23 cellular contexts compared by ENCODE assay signal in genomic region chr1:116331523-116331922, GRCh38.
"Had no signal": no experiment of that assay in that cellular context is flagged by ENCODE, and none has a peak within 500 bp of the region (broad histone marks: within the 10 kb centered on the region; RNA-seq: fewer than 3 reads in every experiment).

No MANE protein-coding gene starts in this region.

- H3K27ac ChIP-seq: ascending aorta had no signal

- ATAC-seq: activated naive CD4-positive, alpha-beta T cell treated with anti-CD3 and anti-CD28 coated beads, Interleukin-2, amount 50 U/mL, for 72 hours; activated naive CD8-positive, alpha-beta T cell treated with anti-CD3 and anti-CD28 coated beads, Interleukin-2, amount 50 U/mL, for 24 hours; activated T-cell treated with anti-CD3 and anti-CD28 coated beads, Interleukin-2, amount 50 U/mL, for 4 hours; body of pancreas; PC-3 had no signal

- H3K4me3 Mint-ChIP-seq: activated CD4-positive, alpha-beta memory T cell treated with anti-CD3 and anti-CD28 coated beads for 36 hours; activated CD4-positive, alpha-beta T cell treated with anti-CD3 and anti-CD28 coated beads, Interleukin-2, amount 10 ng/mL, durations not matched to agents 7 days and 5 days; activated naive CD8-positive, alpha-beta T cell treated with anti-CD3 and anti-CD28 coated beads, Interleukin-2, amount 50 U/mL, for 24 hours; activated T-cell treated with anti-CD3 and anti-CD28 coated beads, Interleukin-2, amount 50 U/mL, for 4 hours; T-helper 1 cell treated with Interleukin-12 subunit alpha and Interleukin-12 subunit beta and Interleukin-4 antibody, amounts not matched to agents 30 μg/mL and 1 μg/mL, for 36 hours had no signal

- H3K36me3 ChIP-seq: ascending aorta had no signal

- H3K27me3 Mint-ChIP-seq: activated CD4-positive, alpha-beta memory T cell treated with anti-CD3 and anti-CD28 coated beads for 36 hours; activated CD4-positive, alpha-beta T cell treated with anti-CD3 and anti-CD28 coated beads, Interleukin-2, amount 10 ng/mL, durations not matched to agents 7 days and 5 days; activated naive CD8-positive, alpha-beta T cell treated with anti-CD3 and anti-CD28 coated beads, Interleukin-2, amount 50 U/mL, for 24 hours had no signal

- H3K4me1 ChIP-seq: ascending aorta had no signal

- H3K9me3 ChIP-seq: ascending aorta, body of pancreas had no signal

- H3K9me3 Mint-ChIP-seq: activated CD4-positive, alpha-beta memory T cell treated with anti-CD3 and anti-CD28 coated beads for 36 hours; activated CD4-positive, alpha-beta T cell treated with anti-CD3 and anti-CD28 coated beads, Interleukin-2, amount 10 ng/mL, durations not matched to agents 7 days and 5 days; activated naive CD4-positive, alpha-beta T cell treated with anti-CD3 and anti-CD28 coated beads, Interleukin-2, amount 50 U/mL, for 72 hours; activated naive CD8-positive, alpha-beta T cell treated with anti-CD3 and anti-CD28 coated beads, Interleukin-2, amount 50 U/mL, for 24 hours; activated T-cell treated with anti-CD3 and anti-CD28 coated beads, Interleukin-2, amount 50 U/mL, for 4 hours; T-helper 1 cell treated with Interleukin-12 subunit alpha and Interleukin-12 subunit beta and Interleukin-4 antibody, amounts not matched to agents 30 μg/mL and 1 μg/mL, for 36 hours had no signal

- H3K4me3 ChIP-seq: ascending aorta, body of pancreas had no signal

- H3K27me3 ChIP-seq: ascending aorta, body of pancreas had no signal

- H3K36me3 Mint-ChIP-seq: activated CD4-positive, alpha-beta memory T cell treated with anti-CD3 and anti-CD28 coated beads for 36 hours had no signal

- H3K27ac Mint-ChIP-seq: activated CD4-positive, alpha-beta memory T cell treated with anti-CD3 and anti-CD28 coated beads for 36 hours; activated naive CD4-positive, alpha-beta T cell treated with anti-CD3 and anti-CD28 coated beads, Interleukin-2, amount 50 U/mL, for 72 hours; activated naive CD8-positive, alpha-beta T cell treated with anti-CD3 and anti-CD28 coated beads, Interleukin-2, amount 50 U/mL, for 24 hours; T-helper 1 cell treated with Interleukin-12 subunit alpha and Interleukin-12 subunit beta and Interleukin-4 antibody, amounts not matched to agents 30 μg/mL and 1 μg/mL, for 36 hours had no signal

- DNase-seq: activated CD4-positive, alpha-beta memory T cell treated with anti-CD3 and anti-CD28 coated beads for 36 hours; activated CD4-positive, alpha-beta T cell treated with anti-CD3 and anti-CD28 coated beads, Interleukin-2, amount 10 ng/mL, durations not matched to agents 7 days and 5 days; activated CD4-positive, CD25-positive, alpha-beta regulatory T cell; activated CD8-positive, alpha-beta memory T cell treated with anti-CD3 and anti-CD28 coated beads for 24 hours; activated effector memory CD4-positive, alpha-beta T cell treated with anti-CD3 and anti-CD28 coated beads, Interleukin-2, amount 50 U/mL, for 16 hours; activated naive CD4-positive, alpha-beta T cell treated with Interleukin-2 at 50 U/mL for 16 hours; activated naive CD8-positive, alpha-beta T cell treated with anti-CD3 and anti-CD28 coated beads, Interleukin-2, amount 50 U/mL, for 24 hours; activated T-cell treated with anti-CD3 and anti-CD28 coated beads, Interleukin-2, amount 50 U/mL, for 4 hours; amniotic stem cell; body of pancreas; central memory CD4-positive, alpha-beta T cell; KBM-7; NCI-H1105; NCI-H1436; NCI-H1694 treated with DMSO at 0.1 percent for 48 hours; NCI-H2029 treated with DMSO at 0.1 percent for 48 hours; NCI-H345; NCI-H510A; SHP77 treated with DMSO at 0.1 percent for 48 hours had no signal
